ENCODE assay signal across 1 cellular context in genomic region chr3:13149331-13150203, GRCh38.
TF ChIP-seq lines count a peak whose summit lies in the region.

No MANE protein-coding gene starts in this region.

TF ChIP-seq in GM23338, 12 proteins besides CTCF, POLR2A, EP300 and RAD21 (continued from another document):
- TF ChIP-seq ZNF462 (CRISPR knock-in tag; IDR thresholded peaks at IDR 0.05) (no peak), ZNF331 (CRISPR knock-in tag; IDR thresholded peaks at IDR 0.05; ENCODE audit: low read depth) (no peak), REST (IDR thresholded peaks at IDR 0.05; ENCODE audit: unreplicated experiment) (no peak)
